10 cellular contexts compared by ENCODE assay signal in genomic region chr11:101870510-101870909, GRCh38. TPM values are rescaled to one million over a fixed set of nuclear protein-coding genes. Genes with fewer than 3 reads are reported as not detected.
DNase-seq lines count a peak whose midpoint lies in the region; FAIRE-seq and TF ChIP-seq lines count a peak whose summit lies in the region.
"Had no signal": no experiment of that assay in that cellular context is flagged by ENCODE, and none has a peak within 500 bp of the region (broad histone marks: within the 10 kb centered on the region; RNA-seq: fewer than 3 reads in every experiment).

No MANE protein-coding gene starts in this region.

- no peak for TF ChIP-seq POLR2A in H54 (IDR thresholded peaks at IDR 0.05; ENCODE audit: low read depth, low read length)

- H3K27ac ChIP-seq in RWPE1 (no peak overlapping the region), small intestine (ENCODE audit: low read depth in 1 of 2, low read length in 1 of 2) (peak overlapping the region; percentile 27 to 28)

- 19 to 62% (median 42%) methylated on average over 6 of the region's 6 CpGs for WGBS in small intestine, 3 donors

- H3K36me3 ChIP-seq in small intestine (ENCODE audit: control insufficient read depth in 2 of 2, insufficient read depth in 2 of 2, low read length in 2 of 2) = no peaks in the 10 kb centered on the region

- H3K4me1 ChIP-seq in small intestine (ENCODE audit: control insufficient read depth in 2 of 2, insufficient read depth in 1 of 2, low read depth in 1 of 2, low read length in 1 of 2) = peaks cover 10 to 11% of the 10 kb centered on the region in 2 donors

- DNase-seq in H54 (ENCODE audit: insufficient read length, low spot score) = no peak
- DNase-seq in RWPE1 (ENCODE audit: low spot score) = peak; percentile 75
- DNase-seq in fibroblast of gingiva (ENCODE audit: low read depth) = peak; percentile 71
- peak; percentile 90 for DNase-seq in small intestine
- no peak for DNase-seq in GF-D8 (lab: John Stamatoyannopoulos, UW)
- no peak for DNase-seq in DMS 273 (lab: John Stamatoyannopoulos, UW; ENCODE audit: unreplicated experiment)
- no peak for DNase-seq in Ammon's horn (ENCODE audit: low spot score)
- DNase-seq: activated CD8-positive, alpha-beta T cell treated with anti-CD3 and anti-CD28 coated beads for 36 hours; cortex of kidney had no signal

- FAIRE-seq in H54 (lab: Jason Lieb, UNC) = peak; percentile 15
- FAIRE-seq in small intestine (lab: Jason Lieb, UNC) = no peak
- FAIRE-seq: D721Med had no signal

- POLR2A ChIA-PET in RWPE1 (lab: Yijun Ruan, JAX; ENCODE audit: low non-redundant PET) = no interaction called here

- TF ChIP-seq CTCF in RWPE1 (conservative IDR thresholded peaks at IDR 0.05; ENCODE audit: low read depth) = no peak

- no peaks in the 10 kb centered on the region for H3K9me3 ChIP-seq in small intestine (ENCODE audit: control insufficient read depth, low read depth)

- H3K27me3 ChIP-seq in small intestine (ENCODE audit: control insufficient read depth in 2 of 2, insufficient read depth in 2 of 2, low read length in 2 of 2) = no peaks in the 10 kb centered on the region

- CTCF ChIA-PET in RWPE1 (lab: Yijun Ruan, JAX) = no interaction called here

- no peak overlapping the region for H3K4me3 ChIP-seq in small intestine (ENCODE audit: low read depth in 1 of 2, low read length in 2 of 2)

RNA-seq across cellular contexts. Expression of gene CEP126, which starts 44.3 kb away (rescaled TPM):
- polyA plus RNA-seq in small intestine = under 1 TPM; 0.45 to 0.90 (median 0.81) TPM

RNA-seq across cellular contexts. Expression of gene ANGPTL5, which starts 45.8 kb away (rescaled TPM):
- polyA plus RNA-seq in small intestine = under 1 TPM in 1 of 3 donors, not detected in 2; 0.10 TPM

Comparison
In these comparisons a context has a peak if more than half of its experiments do, and no peak if none do; other contexts are left out.
1. DNase-seq: peak in RWPE1 (single experiment), fibroblast of gingiva (single experiment) and small intestine (single experiment); none in H54 (single experiment), GF-D8 (single experiment), DMS 273 (single experiment) and Ammon's horn (single experiment).